Comparison of ENCODE assay signal across 8 cellular contexts in genomic region chr15:45377630-45378148, GRCh38. TPM values are rescaled to one million over a fixed set of nuclear protein-coding genes. Genes with fewer than 3 reads are reported as not detected.
DNase-seq lines count a peak whose midpoint lies in the region; ATAC-seq and TF ChIP-seq lines count a peak whose summit lies in the region.

No MANE protein-coding gene starts in this region.

- in situ Hi-C loops in IMR-90 (cut with MboI; ENCODE audit: low sequenced_read_pairs): no loop called here

- no peaks in the 10 kb centered on the region for H3K36me3 Mint-ChIP-seq in immature natural killer cell
- H3K36me3 Mint-ChIP-seq in stimulated activated naive B cell treated with anti-CD40 and anti-IgM and Interleukin-4, amounts not matched to agents 10 μg/mL and 1 μg/mL and 100 μg/mL, for 72 hours: peaks cover 10 to 12% of the 10 kb centered on the region in 2 donors

- H3K27me3 ChIP-seq in A673 (replicated peaks; ENCODE audit: insufficient read depth, low read depth, low read length, poor library complexity) (peaks cover 48% of the 10 kb centered on the region), IMR-90 (ENCODE audit: control insufficient read depth, insufficient read depth, low read length) (peaks cover 44% of the 10 kb centered on the region)

- H2BK5ac ChIP-seq in IMR-90 (ENCODE audit: low read depth, low read length, poor library complexity, severe bottlenecking): no peak overlapping the region

- dilution Hi-C loops in IMR-90 (cut with HindIII; ENCODE audit: low sequenced_read_pairs, unreplicated experiment): no loop called here

- no peak overlapping the region for H2BK20ac ChIP-seq in IMR-90 (ENCODE audit: low read depth, low read length)

- POLR2A ChIA-PET in A673 (lab: Charles Lee; ENCODE audit: low non-redundant PET): no interaction called here
- POLR2A ChIA-PET in IMR-90 (lab: Charles Lee; ENCODE audit: unreplicated experiment): no interaction called here

- no peak overlapping the region for H3K23ac ChIP-seq in IMR-90 (ENCODE audit: low read depth, low read length)

- H3K4me1 Mint-ChIP-seq in immature natural killer cell: peaks cover 17 to 20% of the 10 kb centered on the region in 2 donors
- H3K4me1 Mint-ChIP-seq in stimulated activated naive B cell treated with anti-CD40 and anti-IgM and Interleukin-4, amounts not matched to agents 10 μg/mL and 1 μg/mL and 100 μg/mL, for 72 hours: peaks cover 6 to 21% of the 10 kb centered on the region in 2 donors

- no peak overlapping the region for H3K56ac ChIP-seq in IMR-90 (ENCODE audit: extremely low read depth, insufficient read depth, low read length)

- TF ChIP-seq RAD21 in IMR-90 (IDR thresholded peaks at IDR 0.05; ENCODE audit: low read length): no peak

- no peak overlapping the region for H2BK15ac ChIP-seq in IMR-90 (ENCODE audit: low read depth, low read length)

- peak overlapping the region; percentile 73 to 87 (median 77) for H3K4me3 Mint-ChIP-seq in immature natural killer cell
- H3K4me3 Mint-ChIP-seq in stimulated activated naive B cell treated with anti-CD40 and anti-IgM and Interleukin-4, amounts not matched to agents 10 μg/mL and 1 μg/mL and 100 μg/mL, for 72 hours: peak overlapping the region; percentile 75 to 89

- H3K27me3 Mint-ChIP-seq in immature natural killer cell (ENCODE audit: low read depth in 3 of 3): peaks cover 10 to 24% (median 24%) of the 10 kb centered on the region in 3 donors
- peaks cover 33 to 37% of the 10 kb centered on the region in 2 donors for H3K27me3 Mint-ChIP-seq in stimulated activated naive B cell treated with anti-CD40 and anti-IgM and Interleukin-4, amounts not matched to agents 10 μg/mL and 1 μg/mL and 100 μg/mL, for 72 hours

- no peak overlapping the region for H4K91ac ChIP-seq in IMR-90 (ENCODE audit: insufficient read depth, low read depth, low read length)

- H4K8ac ChIP-seq in IMR-90 (ENCODE audit: low read depth in 2 of 2, low read length in 2 of 2): no peak overlapping the region

- no peaks in the 10 kb centered on the region for H3K9me1 ChIP-seq in IMR-90 (ENCODE audit: insufficient read depth, low read length)

- CTCF ChIA-PET in A673 (lab: Charles Lee) (no interaction called here), IMR-90 (lab: Yijun Ruan, JAX) (interaction anchor here (0.8 to 1.1 kb wide), 2 partner anchors 13 to 30 kb away, joined by 4 read pairs; no protein-coding TSS in a partner anchor)

- H3K27ac Mint-ChIP-seq in immature natural killer cell: peak overlapping the region in 2 of 6 donors; percentile 22 to 79
- H3K27ac Mint-ChIP-seq in stimulated activated naive B cell treated with anti-CD40 and anti-IgM and Interleukin-4, amounts not matched to agents 10 μg/mL and 1 μg/mL and 100 μg/mL, for 72 hours: peak overlapping the region; percentile 16

- ATAC-seq in GM18858 (IDR thresholded peaks at IDR 0.05; ENCODE audit: unreplicated experiment): peak; percentile 7
- peak; percentile 8; the same call in 1 of the 2 replicates for ATAC-seq in IMR-90 (ENCODE audit: low read depth)
- ATAC-seq in stimulated activated naive B cell treated with anti-CD40 and anti-IgM and Interleukin-4, amounts not matched to agents 10 μg/mL and 1 μg/mL and 100 μg/mL, for 72 hours (replicated peaks): peak in 1 of 2 donors; percentile 49
- ATAC-seq in GM18861 (IDR thresholded peaks at IDR 0.05; ENCODE audit: unreplicated experiment): no peak

- no peak for TF ChIP-seq POLR2A in IMR-90 (IDR thresholded peaks at IDR 0.05; ENCODE audit: low read depth, low read length)

- no peaks in the 10 kb centered on the region for H4K20me1 ChIP-seq in IMR-90 (ENCODE audit: insufficient read depth, low read length)

- DNase-seq in A673 (ENCODE audit: low spot score): no peak
- DNase-seq in IMR-90: no peak
- peak; percentile 31 for DNase-seq in astrocyte of the hippocampus (ENCODE audit: low read depth, low spot score)
- DNase-seq in immature natural killer cell: no peak
- DNase-seq in stimulated activated naive B cell treated with anti-CD40 and anti-IgM and Interleukin-4, amounts not matched to agents 10 μg/mL and 1 μg/mL and 100 μg/mL, for 72 hours: no peak
- DNase-seq in OCI-M2 (lab: John Stamatoyannopoulos, UW; ENCODE audit: unreplicated experiment): no peak

- TF ChIP-seq CTCF in A673 (conservative IDR thresholded peaks at IDR 0.05; ENCODE audit: low read depth, low read length) (no peak), IMR-90 (conservative IDR thresholded peaks at IDR 0.05; ENCODE audit: low read depth, low read length) (no peak)

- 1% methylated on average over 17 of the region's 32 CpGs; no CpG with 5 or more reads in 1 of the 2 experiments for WGBS in IMR-90 (ENCODE audit: extremely low coverage in 2 of 2, insufficient read length in 1 of 2), 2 experiments

- H3K27ac ChIP-seq in A673 (ENCODE audit: low read depth, low read length, poor library complexity, severe bottlenecking) (no peak overlapping the region), IMR-90 (ENCODE audit: insufficient read depth, low read length) (no peak overlapping the region)

- H4K5ac ChIP-seq in IMR-90 (ENCODE audit: low read depth, low read length): no peak overlapping the region

- H2BK120ac ChIP-seq in IMR-90 (ENCODE audit: low read depth, low read length): no peak overlapping the region

- BruUV-seq in A673 (replicated peaks; lab: Mats Ljungman, UMichigan): TSS peak; percentile 40
- BruUV-seq in IMR-90 (replicated peaks; lab: Mats Ljungman, UMichigan): no TSS peak

- H2AFZ ChIP-seq in IMR-90 (replicated peaks; ENCODE audit: low read length, poor library complexity): peak overlapping the region; percentile 94

- no peak overlapping the region for H3K14ac ChIP-seq in IMR-90 (replicated peaks; ENCODE audit: low read depth, low read length)

- no peak overlapping the region for H3K4ac ChIP-seq in IMR-90 (ENCODE audit: low read depth, low read length)

- no peak overlapping the region for H3K18ac ChIP-seq in IMR-90 (ENCODE audit: low read depth, low read length)

- H3K4me1 ChIP-seq in A673 (ENCODE audit: insufficient read depth, low read length, poor library complexity, severe bottlenecking) (peaks cover 12% of the 10 kb centered on the region), IMR-90 (ENCODE audit: control insufficient read depth, insufficient read depth, low read length) (0 out of 2 replicates have a peak, but pooled peaks cover 2% of the 10 kb centered on the region)

- H3K9me3 Mint-ChIP-seq in immature natural killer cell: peaks cover 0 to 3% (median 0%) of the 10 kb centered on the region in 6 donors
- no peaks in the 10 kb centered on the region for H3K9me3 Mint-ChIP-seq in stimulated activated naive B cell treated with anti-CD40 and anti-IgM and Interleukin-4, amounts not matched to agents 10 μg/mL and 1 μg/mL and 100 μg/mL, for 72 hours

- H3K36me3 ChIP-seq in A673 (ENCODE audit: insufficient read depth, low read length, poor library complexity, severe bottlenecking) (no peaks in the 10 kb centered on the region), IMR-90 (ENCODE audit: control insufficient read depth, insufficient read depth, low read length) (no peaks in the 10 kb centered on the region)

- intact Hi-C loops in A673 (cut with micrococcal nuclease; ENCODE audit: unreplicated experiment) (no loop called here), IMR-90 (cut with micrococcal nuclease) (loop anchor here (5.0 kb wide), 1 partner anchor 170 kb away; no protein-coding TSS in a partner anchor)

- peak overlapping the region; percentile 54 for H3K4me3 ChIP-seq in A673 (ENCODE audit: low read depth, low read length, poor library complexity, severe bottlenecking)
- H3K4me3 ChIP-seq in IMR-90 (ENCODE audit: insufficient read depth, low read depth, low read length): peak overlapping the region; percentile 48

- peak overlapping the region; percentile 51 for H3K4me2 ChIP-seq in IMR-90 (ENCODE audit: low read depth, low read length)

- H3K9me3 ChIP-seq in A673 (ENCODE audit: low read depth, low read length, poor library complexity, severe bottlenecking) (no peaks in the 10 kb centered on the region), IMR-90 (ENCODE audit: control insufficient read depth, insufficient read depth, low read length) (no peaks in the 10 kb centered on the region)

- H3K9ac ChIP-seq in IMR-90 (ENCODE audit: low read depth, low read length): no peak overlapping the region

- H3K79me1 ChIP-seq in IMR-90 (ENCODE audit: low read depth in 1 of 2, low read length in 2 of 2): no peaks in the 10 kb centered on the region

- H2AK9ac ChIP-seq in IMR-90 (replicated peaks; ENCODE audit: low read depth, low read length, poor library complexity): peak overlapping the region; percentile 82

- H2AK5ac ChIP-seq in IMR-90 (ENCODE audit: low read depth, low read length): no peak overlapping the region

TF ChIP-seq in IMR-90, 13 proteins besides CTCF, POLR2A, EP300 and RAD21:
- TF ChIP-seq BHLHE40 (IDR thresholded peaks at IDR 0.05; ENCODE audit: low read depth, low read length) (no peak), MXI1 (IDR thresholded peaks at IDR 0.05; ENCODE audit: borderline replicate concordance, low read depth, low read length) (no peak), SMC3 (IDR thresholded peaks at IDR 0.05; ENCODE audit: low read depth, low read length) (no peak), MAFK (IDR thresholded peaks at IDR 0.05; ENCODE audit: low read depth, low read length) (no peak), CHD1 (IDR thresholded peaks at IDR 0.05; ENCODE audit: low read depth, low read length) (no peak), FOS (IDR thresholded peaks at IDR 0.05; ENCODE audit: low read depth, low read length) (no peak), CEBPB (IDR thresholded peaks at IDR 0.05; ENCODE audit: low read depth, low read length) (no peak)
- TF ChIP-seq, protein P1, sequence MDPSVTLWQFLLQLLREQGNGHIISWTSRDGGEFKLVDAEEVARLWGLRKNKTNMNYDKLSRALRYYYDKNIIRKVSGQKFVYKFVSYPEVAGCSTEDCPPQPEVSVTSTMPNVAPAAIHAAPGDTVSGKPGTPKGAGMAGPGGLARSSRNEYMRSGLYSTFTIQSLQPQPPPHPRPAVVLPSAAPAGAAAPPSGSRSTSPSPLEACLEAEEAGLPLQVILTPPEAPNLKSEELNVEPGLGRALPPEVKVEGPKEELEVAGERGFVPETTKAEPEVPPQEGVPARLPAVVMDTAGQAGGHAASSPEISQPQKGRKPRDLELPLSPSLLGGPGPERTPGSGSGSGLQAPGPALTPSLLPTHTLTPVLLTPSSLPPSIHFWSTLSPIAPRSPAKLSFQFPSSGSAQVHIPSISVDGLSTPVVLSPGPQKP (IDR thresholded peaks at IDR 0.05; ENCODE audit: borderline replicate concordance, low read depth, low read length): no peak

RNA-seq across cellular contexts. Expression of gene GATM, which starts 0.7 kb away (rescaled TPM):
- total RNA-seq in A673 (2021): 9.5 and 11.0 TPM in 2 replicates
- total RNA-seq in IMR-90 (2012; rRNA removed): 0.18 and 0.28 TPM in 2 replicates
- polyA plus RNA-seq in IMR-90 (2012; rRNA removed): 0.10 and 0.14 TPM in 2 replicates
- polyA plus RNA-seq in IMR-90 (2012; cell fraction: cytosol; rRNA removed): 0.04 TPM in 1 of 2 replicates, not detected in the other
- polyA plus RNA-seq in IMR-90 (2012; cell fraction: nucleus; rRNA removed; ENCODE audit: low replicate concordance): 0.08 and 0.16 TPM in 2 replicates
- 1 to 10 TPM in 1 of 3 donors, under 1 TPM in 2; 0.27 to 1.2 (median 0.54) TPM for polyA plus RNA-seq in immature natural killer cell
